In genomic region chr9:36189978-36190377, GRCh38 we compare ENCODE assay signal across 8 cellular contexts. TPM values are rescaled to one million over a fixed set of nuclear protein-coding genes. Genes with fewer than 3 reads are reported as not detected.
A peak's percentile ranks its signal among the peaks of the same experiment; 100 is the strongest.
DNase-seq lines count a peak whose midpoint lies in the region; ATAC-seq, FAIRE-seq and TF ChIP-seq lines count a peak whose summit lies in the region.

No MANE protein-coding gene starts in this region.

- peaks cover 16% of the 10 kb centered on the region for H3K4me1 ChIP-seq in thymus (ENCODE audit: control insufficient read depth, insufficient read depth, low read length)

- H3K36me3 ChIP-seq in thymus (ENCODE audit: control insufficient read depth, insufficient read depth) = peaks cover 3% of the 10 kb centered on the region

- peaks cover 7 to 13% of the 10 kb centered on the region in 2 donors for H3K36me3 Mint-ChIP-seq in activated T-cell treated with anti-CD3 and anti-CD28 coated beads, Interleukin-2, amount 50 U/mL, for 72 hours (ENCODE audit: insufficient read depth in 2 of 2)
- H3K36me3 Mint-ChIP-seq in activated naive CD8-positive, alpha-beta T cell = peaks cover 7% of the 10 kb centered on the region

- peak overlapping the region; percentile 33 for H3K27ac ChIP-seq in layer of hippocampus (ENCODE audit: low read depth, low read length)
- H3K27ac ChIP-seq in thymus (ENCODE audit: low read depth) = no peak overlapping the region

- H3K27ac Mint-ChIP-seq in activated T-cell treated with anti-CD3 and anti-CD28 coated beads, Interleukin-2, amount 50 U/mL, for 72 hours = no peak overlapping the region
- H3K27ac Mint-ChIP-seq in activated naive CD8-positive, alpha-beta T cell = no peak overlapping the region

- peaks cover 44% of the 10 kb centered on the region for H3K4me1 Mint-ChIP-seq in activated T-cell treated with anti-CD3 and anti-CD28 coated beads, Interleukin-2, amount 50 U/mL, for 72 hours (ENCODE audit: low read depth)
- H3K4me1 Mint-ChIP-seq in activated naive CD8-positive, alpha-beta T cell (ENCODE audit: low read depth) = peaks cover 37% of the 10 kb centered on the region

- TF ChIP-seq CTCF in D721Med (IDR thresholded peaks at IDR 0.05; ENCODE audit: insufficient read depth, missing control alignments) = no peak

- H3K27me3 ChIP-seq in layer of hippocampus (ENCODE audit: control insufficient read depth, insufficient read depth, low read length) = no peaks in the 10 kb centered on the region
- no peaks in the 10 kb centered on the region for H3K27me3 ChIP-seq in thymus (ENCODE audit: control insufficient read depth, insufficient read depth)

- peak overlapping the region; percentile 96 for H3K4me3 ChIP-seq in thymus (ENCODE audit: low read length)

- H3K9me3 Mint-ChIP-seq in activated T-cell treated with anti-CD3 and anti-CD28 coated beads, Interleukin-2, amount 50 U/mL, for 72 hours = no peaks in the 10 kb centered on the region
- H3K9me3 Mint-ChIP-seq in activated naive CD8-positive, alpha-beta T cell (ENCODE audit: low read depth) = no peaks in the 10 kb centered on the region

- FAIRE-seq in GM19239 (lab: Jason Lieb, UNC) (no peak), D721Med (lab: Jason Lieb, UNC) (no peak)

- 14% methylated on average over 9 of the region's 9 CpGs for WGBS in thymus

- no peaks in the 10 kb centered on the region for H3K9me3 ChIP-seq in thymus (ENCODE audit: control insufficient read depth)

- peaks cover 13% of the 10 kb centered on the region for H3K27me3 Mint-ChIP-seq in activated T-cell treated with anti-CD3 and anti-CD28 coated beads, Interleukin-2, amount 50 U/mL, for 72 hours (ENCODE audit: low read depth)
- no peaks in the 10 kb centered on the region for H3K27me3 Mint-ChIP-seq in activated naive CD8-positive, alpha-beta T cell

- ATAC-seq in activated T-cell treated with anti-CD3 and anti-CD28 coated beads, Interleukin-2, amount 50 U/mL, for 72 hours (replicated peaks in 1 of 2) = no peak

- no peak for DNase-seq in activated T-cell treated with anti-CD3 and anti-CD28 coated beads, Interleukin-2, amount 50 U/mL, for 72 hours
- no peak for DNase-seq in activated T-cell treated with anti-CD3 and anti-CD28 coated beads, Interleukin-2, amount 50 U/mL, for 1 hour
- no peak for DNase-seq in GM19239 (ENCODE audit: insufficient read length, low spot score)
- DNase-seq in D721Med (ENCODE audit: insufficient read length, low spot score) = no peak
- no peak for DNase-seq in NCI-H187 treated with DMSO at 0.1 percent for 48 hours (lab: John Stamatoyannopoulos, UW)

- peak overlapping the region; percentile 98 to 100 for H3K4me3 Mint-ChIP-seq in activated T-cell treated with anti-CD3 and anti-CD28 coated beads, Interleukin-2, amount 50 U/mL, for 72 hours
- H3K4me3 Mint-ChIP-seq in activated naive CD8-positive, alpha-beta T cell = peak overlapping the region; percentile 99

RNA-seq across cellular contexts. Expression of gene CLTA, which starts 0.7 kb away (rescaled TPM):
- 10 to 100 TPM; 86.8 to 91.6 TPM for total RNA-seq in activated T-cell treated with anti-CD3 and anti-CD28 coated beads, Interleukin-2, amount 50 U/mL, for 72 hours
- 131 TPM for polyA plus RNA-seq in thymus

RNA-seq across cellular contexts. Expression of gene CCIN, which starts 20.8 kb away (rescaled TPM):
- under 1 TPM in 1 of 2 donors, not detected in 1; 0.12 TPM for total RNA-seq in activated T-cell treated with anti-CD3 and anti-CD28 coated beads, Interleukin-2, amount 50 U/mL, for 72 hours
- polyA plus RNA-seq in thymus = 0.05 TPM

RNA-seq across cellular contexts. Expression of gene GLIPR2, which starts 53.4 kb away (rescaled TPM):
- total RNA-seq in activated T-cell treated with anti-CD3 and anti-CD28 coated beads, Interleukin-2, amount 50 U/mL, for 72 hours = 10 to 100 TPM; 17.7 to 22.7 TPM
- 27.0 TPM for polyA plus RNA-seq in thymus
